Comparison of ENCODE assay signal across 9 cellular contexts in the genomic region with DNA sequence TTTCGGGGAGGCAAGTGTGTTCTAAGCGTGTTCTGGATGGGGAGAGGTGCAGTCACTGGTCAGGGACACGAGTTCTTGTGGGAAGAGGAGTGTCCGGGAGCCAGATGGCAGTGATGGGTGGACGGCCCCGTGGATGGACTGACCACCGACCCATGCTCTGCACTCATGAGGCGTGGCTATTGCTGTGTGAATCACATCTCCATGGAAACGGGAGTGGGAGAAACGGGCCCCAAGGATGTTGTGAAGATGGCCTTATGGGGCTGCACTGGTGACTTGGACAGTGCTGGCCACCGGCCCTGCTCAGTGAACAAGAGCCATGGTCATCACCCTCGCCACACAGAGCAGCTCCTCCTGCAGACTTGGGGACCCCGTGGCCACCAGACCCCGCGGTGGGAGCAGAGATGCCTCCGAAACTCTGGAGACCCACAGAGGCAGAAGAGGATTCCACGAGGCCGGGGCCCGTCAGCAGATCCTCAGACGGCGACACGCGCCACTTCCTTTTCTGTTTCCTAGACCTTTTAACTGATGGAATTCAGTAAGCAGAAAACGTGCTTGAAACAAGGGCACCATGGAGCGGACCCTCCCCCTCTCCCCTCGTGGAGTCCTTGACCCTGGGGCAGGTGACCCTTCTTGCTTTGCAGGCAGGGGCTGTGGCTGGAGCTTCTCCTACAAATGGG. TPM values are rescaled to one million over a fixed set of nuclear protein-coding genes. Genes with fewer than 3 reads are reported as not detected.
DNase-seq lines count a peak whose midpoint lies in the region; TF ChIP-seq lines count a peak whose summit lies in the region.
"Had no signal": no experiment of that assay in that cellular context is flagged by ENCODE, and none has a peak within 500 bp of the region (broad histone marks: within the 10 kb centered on the region; RNA-seq: fewer than 3 reads in every experiment).

No MANE protein-coding gene starts in this region.

- peak overlapping the region; percentile 70 for H3K4me2 ChIP-seq in DOHH2 (ENCODE audit: low read length)
- peak overlapping the region; percentile 29 for H3K4me2 ChIP-seq in SU-DHL-6 (ENCODE audit: low read depth, low read length, poor library complexity, severe bottlenecking)
- H3K4me2 ChIP-seq in trophoblast cell (ENCODE audit: low read length), result no peak overlapping the region

- peaks cover 4% of the 10 kb centered on the region for H3K79me1 ChIP-seq in trophoblast cell (ENCODE audit: low read length)

- no peak overlapping the region for H4K91ac ChIP-seq in trophoblast cell (ENCODE audit: low read depth, low read length)

- H3K4me1 ChIP-seq in DOHH2 (ENCODE audit: control insufficient read depth, low read length) (peaks cover 14% of the 10 kb centered on the region), esophagus muscularis mucosa (peaks cover 57 to 74% (median 70%) of the 10 kb centered on the region in 4 donors), trophoblast cell (ENCODE audit: control insufficient read depth in 1 of 2, insufficient read depth in 2 of 2, low read length in 2 of 2) (peaks cover 9 to 10% of the 10 kb centered on the region in 2 experiments)

- TF ChIP-seq POLR2A in esophagus muscularis mucosa (IDR thresholded peaks at IDR 0.05; ENCODE audit: low read depth), result no peak

- H3K9me3 ChIP-seq in DOHH2 (ENCODE audit: control insufficient read depth, insufficient read depth, low read length) (peaks cover 19% of the 10 kb centered on the region; the same call in 1 of the 2 replicates), SU-DHL-6 (ENCODE audit: insufficient read depth, low read length) (no peaks in the 10 kb centered on the region), esophagus muscularis mucosa (no peaks in the 10 kb centered on the region), trophoblast cell (ENCODE audit: insufficient read depth, low read depth, low read length) (peaks cover 2% of the 10 kb centered on the region)
- H3K9me3 ChIP-seq: upper lobe of left lung had no signal

- H4K8ac ChIP-seq in trophoblast cell (ENCODE audit: low read depth, low read length), result no peak overlapping the region

- H3K9me2 ChIP-seq in DOHH2 (replicated peaks; ENCODE audit: control insufficient read depth, low read length) (no peaks in the 10 kb centered on the region), SU-DHL-6 (replicated peaks; ENCODE audit: insufficient read depth, low read length) (no peaks in the 10 kb centered on the region)

- H3K79me2 ChIP-seq in DOHH2 (ENCODE audit: control insufficient read depth, low read length) (peaks cover 41% of the 10 kb centered on the region), SU-DHL-6 (ENCODE audit: insufficient read depth, low read length) (no peaks in the 10 kb centered on the region), trophoblast cell (ENCODE audit: control insufficient read depth, insufficient read depth, low read length, poor library complexity) (no peaks in the 10 kb centered on the region)

- DNase-seq in A172 (ENCODE audit: low spot score) (peak; percentile 30), esophagus muscularis mucosa (ENCODE audit: extremely low spot score) (no peak), trophoblast cell (no peak), NCI-H1436 (lab: John Stamatoyannopoulos, UW) (no peak), AML-193 (lab: John Stamatoyannopoulos, UW) (no peak)
- no peak for DNase-seq in NK-92 treated with Interleukin-12 subunit alpha and Interleukin-12 subunit beta, amount 100 ng/mL, for 24 hours (lab: John Stamatoyannopoulos, UW)

- TF ChIP-seq EP300 in esophagus muscularis mucosa (IDR thresholded peaks at IDR 0.05), result no peak

- TF ChIP-seq CTCF in DOHH2 (IDR thresholded peaks at IDR 0.05; ENCODE audit: low read depth, low read length, poor library complexity, severe bottlenecking) (no peak), SU-DHL-6 (IDR thresholded peaks at IDR 0.05; ENCODE audit: insufficient read depth, low read length, poor library complexity, severe bottlenecking) (no peak), esophagus muscularis mucosa (IDR thresholded peaks at IDR 0.05) (no peak)

- H3K23ac ChIP-seq in trophoblast cell (ENCODE audit: low read length), result no peak overlapping the region

- H3K36me3 ChIP-seq in DOHH2 (ENCODE audit: control insufficient read depth, low read length) (peaks cover 19% of the 10 kb centered on the region), SU-DHL-6 (ENCODE audit: low read length) (no peaks in the 10 kb centered on the region), esophagus muscularis mucosa (peaks cover 0 to 10% (median 3%) of the 10 kb centered on the region in 4 donors), trophoblast cell (ENCODE audit: control insufficient read depth in 1 of 2, insufficient read depth in 2 of 2, low read length in 2 of 2) (no peaks in the 10 kb centered on the region)
- H3K36me3 ChIP-seq: upper lobe of left lung had no signal

- no peak overlapping the region for H2AK5ac ChIP-seq in trophoblast cell (ENCODE audit: low read length)

- H4K20me1 ChIP-seq in DOHH2 (ENCODE audit: control insufficient read depth, insufficient read depth, low read depth, low read length) (no peaks in the 10 kb centered on the region), SU-DHL-6 (ENCODE audit: low read depth, low read length) (no peaks in the 10 kb centered on the region)

- H3K27ac ChIP-seq in DOHH2 (ENCODE audit: low read depth, low read length) (peak overlapping the region; percentile 47; the same call in 1 of the 2 replicates), SU-DHL-6 (ENCODE audit: low read depth, low read length) (no peak overlapping the region), esophagus muscularis mucosa (replicated peaks in 1 of 4) (peak overlapping the region; percentile 44 to 91 (median 88)), trophoblast cell (ENCODE audit: low read depth, low read length) (no peak overlapping the region)

- no peak overlapping the region for H4K12ac ChIP-seq in trophoblast cell (ENCODE audit: low read depth, low read length)

- 66% methylated on average over 16 of the region's 26 CpGs for WGBS in esophagus muscularis mucosa
- no CpG with 5 or more reads among the region's 26 CpGs for WGBS in trophoblast cell (ENCODE audit: extremely low coverage, insufficient coverage, insufficient read length)

- no peaks in the 10 kb centered on the region for H3F3A ChIP-seq in DOHH2 (ENCODE audit: control insufficient read depth, insufficient read depth)
- H3F3A ChIP-seq in SU-DHL-6 (ENCODE audit: insufficient read depth), result no peaks in the 10 kb centered on the region

- peak overlapping the region; percentile 84 for H3K4me3 ChIP-seq in DOHH2 (ENCODE audit: low read length)
- H3K4me3 ChIP-seq in SU-DHL-6 (ENCODE audit: insufficient read depth, low read length, poor library complexity, severe bottlenecking), result no peak overlapping the region
- peak overlapping the region in 1 of 4 donors; percentile 26 for H3K4me3 ChIP-seq in esophagus muscularis mucosa
- no peak overlapping the region for H3K4me3 ChIP-seq in trophoblast cell (ENCODE audit: low read depth, low read length)

- H2BK12ac ChIP-seq in trophoblast cell (ENCODE audit: low read length), result no peak overlapping the region

- H3K14ac ChIP-seq in trophoblast cell (ENCODE audit: low read length), result no peak overlapping the region

- no peak overlapping the region for H3K18ac ChIP-seq in trophoblast cell (ENCODE audit: low read length)

- no peak overlapping the region for H2AFZ ChIP-seq in SU-DHL-6 (ENCODE audit: low read depth, low read length, severe bottlenecking)
- no peak overlapping the region for H2AFZ ChIP-seq in trophoblast cell (ENCODE audit: insufficient read depth, low read length, poor library complexity)

- intact Hi-C loops in esophagus muscularis mucosa (cut with DNase I), result loop anchor here (2.0 to 5.0 kb wide), 2 partner anchors 88 to 411 kb away; no protein-coding TSS in a partner anchor

- H3K9ac ChIP-seq in SU-DHL-6 (ENCODE audit: low read length) (no peak overlapping the region), trophoblast cell (ENCODE audit: low read length) (no peak overlapping the region)

- H2BK120ac ChIP-seq in trophoblast cell (ENCODE audit: insufficient read depth, low read length, poor library complexity), result no peak overlapping the region

- H3K27me3 ChIP-seq in DOHH2 (ENCODE audit: control insufficient read depth, low read length) (no peaks in the 10 kb centered on the region), SU-DHL-6 (ENCODE audit: low read length) (no peaks in the 10 kb centered on the region), esophagus muscularis mucosa (no peaks in the 10 kb centered on the region), trophoblast cell (ENCODE audit: insufficient read depth, low read length) (no peaks in the 10 kb centered on the region)
- H3K27me3 ChIP-seq: upper lobe of left lung had no signal

- H3K4ac ChIP-seq in trophoblast cell (ENCODE audit: low read depth, low read length), result no peak overlapping the region

- H2BK5ac ChIP-seq in trophoblast cell (ENCODE audit: low read depth, low read length, poor library complexity), result no peak overlapping the region

RNA-seq across cellular contexts. Expression of a gene that starts 47.5 kb away (rescaled TPM):
- total RNA-seq in A172 (2014; rRNA removed; shearing (Covaris generic)), result 30.7 and 55.3 TPM in 2 replicates
- total RNA-seq in esophagus muscularis mucosa, result 100 to 1,000 TPM; 241 to 459 (median 346) TPM
- 15.7 and 17.6 TPM in 2 replicates for polyA plus RNA-seq in trophoblast cell (2013)

RNA-seq across cellular contexts. Expression of a gene that starts 57.4 kb away (rescaled TPM):
- total RNA-seq in A172 (2014; rRNA removed; shearing (Covaris generic)), result 1.8 and 2.3 TPM in 2 replicates
- total RNA-seq in esophagus muscularis mucosa, result 10 to 100 TPM in 3 of 4 donors, 1 to 10 TPM in 1; 4.1 to 12.3 (median 10.7) TPM
- 0.75 and 0.83 TPM in 2 replicates for polyA plus RNA-seq in trophoblast cell (2013)

Comparison
In these comparisons a context has a peak if more than half of its experiments do, and no peak if none do; other contexts are left out.
1. H3K27ac ChIP-seq: peak in DOHH2 (single experiment) and esophagus muscularis mucosa (4 of 4); none in SU-DHL-6 (single experiment) and trophoblast cell (single experiment).